In the genomic region with DNA sequence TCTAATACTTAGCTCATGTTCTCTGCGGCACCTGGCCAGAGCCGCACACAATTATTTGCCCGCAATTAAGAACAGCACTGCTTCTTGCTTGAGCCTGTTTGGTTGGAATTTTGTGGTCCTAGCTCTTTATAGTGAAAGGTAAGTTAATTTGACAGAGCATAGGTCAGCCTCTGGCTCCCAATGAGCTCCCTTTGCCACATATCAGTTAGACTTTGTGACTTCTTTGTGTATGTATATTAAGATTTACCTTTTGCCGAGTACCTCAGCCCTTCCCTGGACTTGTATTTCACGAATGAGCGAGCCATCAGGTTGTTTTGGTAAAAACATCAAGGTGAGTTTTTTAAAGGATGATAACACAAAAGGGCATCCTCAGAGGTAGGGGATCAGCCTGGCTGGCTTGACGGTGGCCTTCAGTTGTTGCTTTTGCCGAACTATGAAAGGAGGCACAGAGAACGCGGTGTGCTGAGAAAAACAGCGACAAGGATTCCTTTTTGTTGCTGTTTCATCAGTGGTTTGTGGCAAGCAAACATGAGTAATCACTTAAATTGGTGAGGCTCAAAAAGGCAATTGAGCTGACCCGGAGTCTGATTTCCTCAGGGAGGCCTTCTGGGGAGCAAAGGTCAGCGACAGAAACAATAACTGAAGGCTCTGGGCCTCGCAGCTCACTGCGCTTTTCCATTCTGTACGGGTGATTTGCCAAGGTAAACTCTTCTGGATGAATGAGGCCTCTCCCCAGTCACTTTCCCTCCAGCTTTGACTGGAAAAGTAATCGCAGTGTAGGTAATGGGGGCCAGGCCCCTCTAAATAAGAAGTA, we compare ENCODE assay signal across 1 cellular context.
TF ChIP-seq lines count a peak whose summit lies in the region.

No MANE protein-coding gene starts in this region.

TF ChIP-seq in HepG2, 621 proteins besides CTCF, POLR2A, EP300 and RAD21 (continued from another document and continues in another):
- 0 out of 2 replicates have a peak, but pooled peaks have one; percentile 38 for TF ChIP-seq TFE3 (CRISPR knock-in tag; IDR thresholded peaks at IDR 0.05)
- TF ChIP-seq ZNF614 (CRISPR knock-in tag; IDR thresholded peaks at IDR 0.05; ENCODE audit: borderline replicate concordance) = 0 out of 2 replicates have a peak, but pooled peaks have one; percentile 18
- TF ChIP-seq HOXD1 (CRISPR knock-in tag; IDR thresholded peaks at IDR 0.05) = peak; percentile 42; the same call in 1 of the 2 replicates
- TF ChIP-seq ZBTB38 (CRISPR knock-in tag; IDR thresholded peaks at IDR 0.05) = 0 out of 2 replicates have a peak, but pooled peaks have one; percentile 59
- TF ChIP-seq KMT2B (CRISPR knock-in tag; IDR thresholded peaks at IDR 0.05) = peak; percentile 54; the same call in 1 of the 2 replicates
- TF ChIP-seq ZNF430 (CRISPR knock-in tag; IDR thresholded peaks at IDR 0.05) = no peak
- no peak for TF ChIP-seq ZNF451 (CRISPR knock-in tag; IDR thresholded peaks at IDR 0.05)
- no peak for TF ChIP-seq SIN3B (IDR thresholded peaks at IDR 0.05; ENCODE audit: low read length)
- TF ChIP-seq ZNF333 (CRISPR knock-in tag; IDR thresholded peaks at IDR 0.05; ENCODE audit: borderline replicate concordance) = no peak
- TF ChIP-seq, protein P1, sequence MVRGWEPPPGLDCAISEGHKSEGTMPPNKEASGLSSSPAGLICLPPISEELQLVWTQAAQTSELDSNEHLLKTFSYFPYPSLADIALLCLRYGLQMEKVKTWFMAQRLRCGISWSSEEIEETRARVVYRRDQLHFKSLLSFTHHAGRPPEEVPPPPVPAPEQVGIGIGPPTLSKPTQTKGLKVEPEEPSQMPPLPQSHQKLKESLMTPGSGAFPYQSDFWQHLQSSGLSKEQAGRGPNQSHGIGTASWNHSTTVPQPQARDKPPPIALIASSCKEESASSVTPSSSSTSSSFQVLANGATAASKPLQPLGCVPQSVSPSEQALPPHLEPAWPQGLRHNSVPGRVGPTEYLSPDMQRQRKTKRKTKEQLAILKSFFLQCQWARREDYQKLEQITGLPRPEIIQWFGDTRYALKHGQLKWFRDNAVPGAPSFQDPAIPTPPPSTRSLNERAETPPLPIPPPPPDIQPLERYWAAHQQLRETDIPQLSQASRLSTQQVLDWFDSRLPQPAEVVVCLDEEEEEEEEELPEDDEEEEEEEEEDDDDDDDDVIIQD (CRISPR knock-in tag; IDR thresholded peaks at IDR 0.05; ENCODE audit: low read depth) = peak; percentile 28; the same call in 1 of the 2 replicates
- TF ChIP-seq CREM (IDR thresholded peaks at IDR 0.05) = peak; percentile 72
- no peak for TF ChIP-seq CREM (CRISPR knock-in tag; IDR thresholded peaks at IDR 0.05)
- no peak for TF ChIP-seq ZNF383 (CRISPR knock-in tag; IDR thresholded peaks at IDR 0.05; ENCODE audit: borderline replicate concordance)
- TF ChIP-seq HOXA7 (CRISPR knock-in tag; IDR thresholded peaks at IDR 0.05) = no peak
- TF ChIP-seq, protein P2, sequence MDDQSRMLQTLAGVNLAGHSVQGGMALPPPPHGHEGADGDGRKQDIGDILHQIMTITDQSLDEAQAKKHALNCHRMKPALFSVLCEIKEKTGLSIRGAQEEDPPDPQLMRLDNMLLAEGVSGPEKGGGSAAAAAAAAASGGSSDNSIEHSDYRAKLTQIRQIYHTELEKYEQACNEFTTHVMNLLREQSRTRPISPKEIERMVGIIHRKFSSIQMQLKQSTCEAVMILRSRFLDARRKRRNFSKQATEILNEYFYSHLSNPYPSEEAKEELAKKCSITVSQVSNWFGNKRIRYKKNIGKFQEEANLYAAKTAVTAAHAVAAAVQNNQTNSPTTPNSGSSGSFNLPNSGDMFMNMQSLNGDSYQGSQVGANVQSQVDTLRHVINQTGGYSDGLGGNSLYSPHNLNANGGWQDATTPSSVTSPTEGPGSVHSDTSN (CRISPR knock-in tag; IDR thresholded peaks at IDR 0.05; ENCODE audit: borderline replicate concordance) = no peak
- peak; percentile 89 for TF ChIP-seq NR2F2 (IDR thresholded peaks at IDR 0.05; ENCODE audit: borderline replicate concordance, low read depth)
- TF ChIP-seq ZNF615 (CRISPR knock-in tag; IDR thresholded peaks at IDR 0.05; ENCODE audit: borderline replicate concordance) = peak; percentile 60; the same call in 1 of the 2 replicates
- TF ChIP-seq, protein P3, sequence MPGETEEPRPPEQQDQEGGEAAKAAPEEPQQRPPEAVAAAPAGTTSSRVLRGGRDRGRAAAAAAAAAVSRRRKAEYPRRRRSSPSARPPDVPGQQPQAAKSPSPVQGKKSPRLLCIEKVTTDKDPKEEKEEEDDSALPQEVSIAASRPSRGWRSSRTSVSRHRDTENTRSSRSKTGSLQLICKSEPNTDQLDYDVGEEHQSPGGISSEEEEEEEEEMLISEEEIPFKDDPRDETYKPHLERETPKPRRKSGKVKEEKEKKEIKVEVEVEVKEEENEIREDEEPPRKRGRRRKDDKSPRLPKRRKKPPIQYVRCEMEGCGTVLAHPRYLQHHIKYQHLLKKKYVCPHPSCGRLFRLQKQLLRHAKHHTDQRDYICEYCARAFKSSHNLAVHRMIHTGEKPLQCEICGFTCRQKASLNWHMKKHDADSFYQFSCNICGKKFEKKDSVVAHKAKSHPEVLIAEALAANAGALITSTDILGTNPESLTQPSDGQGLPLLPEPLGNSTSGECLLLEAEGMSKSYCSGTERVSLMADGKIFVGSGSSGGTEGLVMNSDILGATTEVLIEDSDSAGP (CRISPR knock-in tag; IDR thresholded peaks at IDR 0.05; ENCODE audit: borderline replicate concordance) = peak; percentile 41; the same call in 1 of the 2 replicates
- no peak for TF ChIP-seq ZNF792 (CRISPR knock-in tag; IDR thresholded peaks at IDR 0.05)
- TF ChIP-seq ZBTB40 (IDR thresholded peaks at IDR 0.05) = no peak
- TF ChIP-seq ZBTB40 (CRISPR knock-in tag; IDR thresholded peaks at IDR 0.05) = peak; percentile 64; the same call in 1 of the 2 replicates
- TF ChIP-seq, protein P4, sequence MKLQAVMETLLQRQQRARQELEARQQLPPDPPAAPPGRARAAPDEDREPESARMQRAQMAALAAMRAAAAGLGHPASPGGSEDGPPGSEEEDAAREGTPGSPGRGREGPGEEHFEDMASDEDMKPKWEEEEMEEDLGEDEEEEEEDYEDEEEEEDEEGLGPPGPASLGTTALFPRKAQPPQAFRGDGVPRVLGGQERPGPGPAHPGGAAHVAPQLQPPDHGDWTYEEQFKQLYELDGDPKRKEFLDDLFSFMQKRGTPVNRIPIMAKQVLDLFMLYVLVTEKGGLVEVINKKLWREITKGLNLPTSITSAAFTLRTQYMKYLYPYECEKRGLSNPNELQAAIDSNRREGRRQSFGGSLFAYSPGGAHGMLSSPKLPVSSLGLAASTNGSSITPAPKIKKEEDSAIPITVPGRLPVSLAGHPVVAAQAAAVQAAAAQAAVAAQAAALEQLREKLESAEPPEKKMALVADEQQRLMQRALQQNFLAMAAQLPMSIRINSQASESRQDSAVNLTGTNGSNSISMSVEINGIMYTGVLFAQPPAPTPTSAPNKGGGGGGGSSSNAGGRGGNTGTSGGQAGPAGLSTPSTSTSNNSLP (IDR thresholded peaks at IDR 0.05; ENCODE audit: low read depth, low read length) = peak; percentile 90
- no peak for TF ChIP-seq SETDB1 (CRISPR knock-in tag; IDR thresholded peaks at IDR 0.05; ENCODE audit: borderline replicate concordance)
- TF ChIP-seq ZNF691 (CRISPR knock-in tag; IDR thresholded peaks at IDR 0.05; ENCODE audit: borderline replicate concordance, low read depth) = peak; percentile 21; the same call in 1 of the 2 replicates
- TF ChIP-seq NFATC3 (CRISPR knock-in tag; IDR thresholded peaks at IDR 0.05) = no peak
- no peak for TF ChIP-seq ZNF17 (CRISPR knock-in tag; IDR thresholded peaks at IDR 0.05)
- TF ChIP-seq ZNF766 (CRISPR knock-in tag; IDR thresholded peaks at IDR 0.05; ENCODE audit: borderline replicate concordance) = no peak
- TF ChIP-seq TCF7L2 (IDR thresholded peaks at IDR 0.05; ENCODE audit: low read depth, low read length) = no peak
- TF ChIP-seq ZBED4 (CRISPR knock-in tag; IDR thresholded peaks at IDR 0.05; ENCODE audit: borderline replicate concordance) = peak; percentile 42; the same call in 1 of the 2 replicates
- peak; percentile 76 for TF ChIP-seq FOXO1 (CRISPR knock-in tag; IDR thresholded peaks at IDR 0.05)
